ENCODE assay signal across 17 cellular contexts in genomic region chr9:27445057-27445990, GRCh38.
DNase-seq lines count a peak whose midpoint lies in the region; TF ChIP-seq lines count a peak whose summit lies in the region.
"Had no signal": no experiment of that assay in that cellular context is flagged by ENCODE, and none has a peak within 500 bp of the region (broad histone marks: within the 10 kb centered on the region; RNA-seq: fewer than 3 reads in every experiment).

No MANE protein-coding gene starts in this region.

- TF ChIP-seq CTCF in brain (conservative IDR thresholded peaks at IDR 0.05), result no peak
- no peak for TF ChIP-seq CTCF in osteoblast (IDR thresholded peaks at IDR 0.05; ENCODE audit: extremely low read depth, low read depth, low read length)

- DNase-seq in NCI-H82 (lab: John Stamatoyannopoulos, UW) (peak; percentile 32), NCI-H82 treated with DMSO at 0.1 percent for 48 hours (lab: John Stamatoyannopoulos, UW; ENCODE audit: unreplicated experiment) (no peak), osteoblast (ENCODE audit: insufficient read length, low spot score, missing footprints) (peak; percentile 19), HT-29 (ENCODE audit: low spot score) (no peak)
- no peak for DNase-seq in activated CD4-positive, CD25-positive, alpha-beta regulatory T cell treated with anti-CD3 and anti-CD28 coated beads, Interleukin-2, amount 50 U/mL, for 72 hours
- no peak for DNase-seq in activated CD4-positive, alpha-beta T cell treated with anti-CD3 and anti-CD28 coated beads, Interleukin-2, amount 50 U/mL, for 4 hours
- DNase-seq: Caco-2; CD8-positive, alpha-beta memory T cell; DMS53; GF-D8; HCEC 1CT; HFFc6 had no signal

- H3K27me3 Mint-ChIP-seq in brain, result no peaks in the 10 kb centered on the region

- no peaks in the 10 kb centered on the region for H3K4me1 ChIP-seq in osteoblast (ENCODE audit: insufficient read depth, low read length)
- H3K4me1 ChIP-seq: Caco-2 had no signal

- no peak overlapping the region for H3K4me3 ChIP-seq in osteoblast (ENCODE audit: insufficient read depth, low read length)
- H3K4me3 ChIP-seq: BLaER1 had no signal

- peak overlapping the region; percentile 2 for H3K27ac ChIP-seq in layer of hippocampus (ENCODE audit: low read depth, low read length)
- no peak overlapping the region for H3K27ac ChIP-seq in osteoblast (ENCODE audit: low read depth, low read length)
- H3K27ac ChIP-seq: 22Rv1, BLaER1, HL-60 had no signal

- no peak overlapping the region for H3K4me2 ChIP-seq in osteoblast (ENCODE audit: insufficient read depth, low read length)
- H3K4me2 ChIP-seq: BLaER1 had no signal

- H3K36me3 ChIP-seq in osteoblast (ENCODE audit: insufficient read depth, low read length), result no peaks in the 10 kb centered on the region
- H3K36me3 ChIP-seq: BLaER1 had no signal

- H3K79me2 ChIP-seq in osteoblast (ENCODE audit: insufficient read depth, low read length), result no peaks in the 10 kb centered on the region

- peaks cover 39% of the 10 kb centered on the region for H3K36me3 Mint-ChIP-seq in brain

- H3K27me3 ChIP-seq in layer of hippocampus (ENCODE audit: control insufficient read depth, insufficient read depth, low read length) (no peaks in the 10 kb centered on the region), osteoblast (ENCODE audit: insufficient read depth, low read length) (no peaks in the 10 kb centered on the region)
- H3K27me3 ChIP-seq: BLaER1 had no signal

- peaks cover 52% of the 10 kb centered on the region for H3K4me1 Mint-ChIP-seq in brain
- H3K4me1 Mint-ChIP-seq: CD8-positive, alpha-beta memory T cell had no signal

- H3K4me3 Mint-ChIP-seq in brain, result no peak overlapping the region
- H3K4me3 Mint-ChIP-seq: CD8-positive, alpha-beta memory T cell; HFFc6 had no signal

- H2AFZ ChIP-seq in osteoblast (ENCODE audit: low read length), result no peak overlapping the region

- peaks cover 0 to 8% (median 4%) of the 10 kb centered on the region in 5 experiments for H3K9me3 Mint-ChIP-seq in brain
- H3K9me3 Mint-ChIP-seq: HFFc6 had no signal

- H3K9me3 ChIP-seq in osteoblast (ENCODE audit: low read depth, low read length), result no peaks in the 10 kb centered on the region
- H3K9me3 ChIP-seq: BLaER1, Caco-2 had no signal

- no peaks in the 10 kb centered on the region for H4K20me1 ChIP-seq in osteoblast (ENCODE audit: insufficient read depth, low read length)
- H4K20me1 ChIP-seq: BLaER1 had no signal

- peak overlapping the region in 3 of 5 experiments; percentile 19 to 59 (median 52) for H3K27ac Mint-ChIP-seq in brain
- H3K27ac Mint-ChIP-seq: CD8-positive, alpha-beta memory T cell; HFFc6 had no signal

Comparison
In these comparisons a context has a peak if more than half of its experiments do, and no peak if none do; other contexts are left out.
1. DNase-seq: peak in NCI-H82 (single experiment) and osteoblast (single experiment); none in NCI-H82 treated with DMSO at 0.1 percent for 48 hours (single experiment), activated CD4-positive, CD25-positive, alpha-beta regulatory T cell treated with anti-CD3 and anti-CD28 coated beads, Interleukin-2, amount 50 U/mL, for 72 hours (single experiment), activated CD4-positive, alpha-beta T cell treated with anti-CD3 and anti-CD28 coated beads, Interleukin-2, amount 50 U/mL, for 4 hours (0 of 2) and HT-29 (single experiment).